In genomic region chr17:5092139-5093010, GRCh38 we compare ENCODE assay signal across 1 cellular context.
TF ChIP-seq lines count a peak whose summit lies in the region.

No MANE protein-coding gene starts in this region.

TF ChIP-seq in GM12878, 131 proteins besides CTCF, POLR2A, EP300 and RAD21:
- peak; percentile 77 for TF ChIP-seq ZNF274 (IDR thresholded peaks at IDR 0.05; ENCODE audit: insufficient read depth, insufficient read length)
- TF ChIP-seq CBX5 (IDR thresholded peaks at IDR 0.05; ENCODE audit: low read depth), result 0 out of 2 replicates have a peak, but pooled peaks have one; percentile 69
- TF ChIP-seq, protein P1, sequence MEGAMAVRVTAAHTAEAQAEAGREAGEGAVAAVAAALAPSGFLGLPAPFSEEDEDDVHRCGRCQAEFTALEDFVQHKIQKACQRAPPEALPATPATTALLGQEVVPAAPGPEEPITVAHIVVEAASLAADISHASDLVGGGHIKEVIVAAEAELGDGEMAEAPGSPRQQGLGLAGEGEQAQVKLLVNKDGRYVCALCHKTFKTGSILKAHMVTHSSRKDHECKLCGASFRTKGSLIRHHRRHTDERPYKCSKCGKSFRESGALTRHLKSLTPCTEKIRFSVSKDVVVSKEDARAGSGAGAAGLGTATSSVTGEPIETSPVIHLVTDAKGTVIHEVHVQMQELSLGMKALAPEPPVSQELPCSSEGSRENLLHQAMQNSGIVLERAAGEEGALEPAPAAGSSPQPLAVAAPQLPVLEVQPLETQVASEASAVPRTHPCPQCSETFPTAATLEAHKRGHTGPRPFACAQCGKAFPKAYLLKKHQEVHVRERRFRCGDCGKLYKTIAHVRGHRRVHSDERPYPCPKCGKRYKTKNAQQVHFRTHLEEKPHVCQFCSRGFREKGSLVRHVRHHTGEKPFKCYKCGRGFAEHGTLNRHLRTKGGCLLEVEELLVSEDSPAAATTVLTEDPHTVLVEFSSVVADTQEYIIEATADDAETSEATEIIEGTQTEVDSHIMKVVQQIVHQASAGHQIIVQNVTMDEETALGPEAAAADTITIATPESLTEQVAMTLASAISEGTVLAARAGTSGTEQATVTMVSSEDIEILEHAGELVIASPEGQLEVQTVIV (IDR thresholded peaks at IDR 0.05; ENCODE audit: borderline replicate concordance, partially characterized antibody), result no peak
TF ChIP-seq in GM12878: peak in this region for 2.
